Comparison of ENCODE assay signal across 9 cellular contexts in genomic region chr2:38737925-38738324, GRCh38. TPM values are rescaled to one million over a fixed set of nuclear protein-coding genes. Genes with fewer than 3 reads are reported as not detected.
DNase-seq lines count a peak whose midpoint lies in the region; ATAC-seq and TF ChIP-seq lines count a peak whose summit lies in the region.
"Had no signal": no experiment of that assay in that cellular context is flagged by ENCODE, and none has a peak within 500 bp of the region (broad histone marks: within the 10 kb centered on the region; RNA-seq: fewer than 3 reads in every experiment).

No MANE protein-coding gene starts in this region.

- peaks cover 11% of the 10 kb centered on the region for H3K36me3 Mint-ChIP-seq in activated naive CD4-positive, alpha-beta T cell treated with anti-CD3 and anti-CD28 coated beads, Interleukin-2, amount 50 U/mL, for 24 hours

- no peak overlapping the region for H3K9ac ChIP-seq in mucosa of rectum (ENCODE audit: low read depth in 1 of 2, low read length in 2 of 2)

- TF ChIP-seq EP300 in tibial nerve (IDR thresholded peaks at IDR 0.05): no peak

- H3K4me3 Mint-ChIP-seq in activated naive CD4-positive, alpha-beta T cell treated with anti-CD3 and anti-CD28 coated beads, Interleukin-2, amount 50 U/mL, for 24 hours: no peak overlapping the region

- no peaks in the 10 kb centered on the region for H3K27me3 Mint-ChIP-seq in activated naive CD4-positive, alpha-beta T cell treated with anti-CD3 and anti-CD28 coated beads, Interleukin-2, amount 50 U/mL, for 24 hours

- no peaks in the 10 kb centered on the region for H3K9me3 Mint-ChIP-seq in activated naive CD4-positive, alpha-beta T cell treated with anti-CD3 and anti-CD28 coated beads, Interleukin-2, amount 50 U/mL, for 24 hours

- WGBS in tibial nerve, 2 donors: 85 to 97% methylated on average over 3 of the region's 3 CpGs

- TF ChIP-seq CTCF in tibial nerve (IDR thresholded peaks at IDR 0.05): no peak

- H3K4me1 ChIP-seq in mucosa of rectum (ENCODE audit: control insufficient read depth in 2 of 2, insufficient read depth in 2 of 2, low read length in 2 of 2) (peaks cover 5 to 23% of the 10 kb centered on the region in 2 donors), tibial nerve (peaks cover 0 to 45% (median 2%) of the 10 kb centered on the region in 4 donors)
- H3K4me1 ChIP-seq: SJSA1 had no signal

- TF ChIP-seq POLR2A in tibial nerve (IDR thresholded peaks at IDR 0.05): no peak

- DNase-seq in activated naive CD4-positive, alpha-beta T cell treated with Interleukin-2 at 50 U/mL for 16 hours: no peak
- DNase-seq in caudate nucleus (lab: John Stamatoyannopoulos, UW) (peak in 1 of 61 donors; percentile 5), tibial nerve (ENCODE audit: low spot score in 2 of 2) (no peak), GM19238 (ENCODE audit: insufficient read length, low spot score) (no peak), NOMO-1 treated with dmso at 0.1 percent for 144 hours (lab: John Stamatoyannopoulos, UW; ENCODE audit: unreplicated experiment) (no peak)

- H3K9me3 ChIP-seq in mucosa of rectum (ENCODE audit: control insufficient read depth in 2 of 2, low read length in 2 of 2): no peaks in the 10 kb centered on the region
- peaks cover 0 to 4% (median 0%) of the 10 kb centered on the region in 4 donors for H3K9me3 ChIP-seq in tibial nerve
- H3K9me3 ChIP-seq: SJSA1 had no signal

- H3K27ac Mint-ChIP-seq in activated naive CD4-positive, alpha-beta T cell treated with anti-CD3 and anti-CD28 coated beads, Interleukin-2, amount 50 U/mL, for 24 hours: peak overlapping the region; percentile 87

- peaks cover 43% of the 10 kb centered on the region for H3K4me1 Mint-ChIP-seq in activated naive CD4-positive, alpha-beta T cell treated with anti-CD3 and anti-CD28 coated beads, Interleukin-2, amount 50 U/mL, for 24 hours

- H3K36me3 ChIP-seq in mucosa of rectum (ENCODE audit: control insufficient read depth in 2 of 2, insufficient read depth in 2 of 2, low read length in 2 of 2) (peaks cover 14 to 18% of the 10 kb centered on the region in 2 donors), tibial nerve (peaks cover 0 to 53% (median 0%) of the 10 kb centered on the region in 3 donors)

- H3K27ac ChIP-seq in caudate nucleus (ENCODE audit: low read depth, low read length): peak overlapping the region; percentile 64
- peak overlapping the region; percentile 35 to 62 for H3K27ac ChIP-seq in mucosa of rectum (ENCODE audit: low read depth in 2 of 2, low read length in 2 of 2)
- H3K27ac ChIP-seq in tibial nerve: peak overlapping the region in 3 of 4 donors; percentile 9 to 71 (median 53)
- H3K27ac ChIP-seq: SJSA1 had no signal

- H3K4me3 ChIP-seq in mucosa of rectum (ENCODE audit: low read length in 2 of 2): no peak overlapping the region
- H3K4me3 ChIP-seq in tibial nerve: no peak overlapping the region
- H3K4me3 ChIP-seq: SJSA1 had no signal

- no peak for ATAC-seq in activated CD4-positive, CD25-positive, alpha-beta regulatory T cell treated with anti-CD3 and anti-CD28 coated beads, Interleukin-2, amount 50 U/mL, for 24 hours

- H3K27me3 ChIP-seq in mucosa of rectum (ENCODE audit: control insufficient read depth in 2 of 2, insufficient read depth in 2 of 2, low read length in 2 of 2) (no peaks in the 10 kb centered on the region), tibial nerve (no peaks in the 10 kb centered on the region)
- H3K27me3 ChIP-seq: SJSA1 had no signal

RNA-seq across cellular contexts. Expression of gene SRSF7, which starts 13.2 kb away (rescaled TPM):
- total RNA-seq in tibial nerve: 10 to 100 TPM; 62.6 to 85.5 (median 80.9) TPM

RNA-seq across cellular contexts. Expression of gene GEMIN6, which starts 40.1 kb away (rescaled TPM):
- 1 to 10 TPM; 1.4 to 9.8 (median 4.4) TPM for total RNA-seq in tibial nerve
